In the genomic region with DNA sequence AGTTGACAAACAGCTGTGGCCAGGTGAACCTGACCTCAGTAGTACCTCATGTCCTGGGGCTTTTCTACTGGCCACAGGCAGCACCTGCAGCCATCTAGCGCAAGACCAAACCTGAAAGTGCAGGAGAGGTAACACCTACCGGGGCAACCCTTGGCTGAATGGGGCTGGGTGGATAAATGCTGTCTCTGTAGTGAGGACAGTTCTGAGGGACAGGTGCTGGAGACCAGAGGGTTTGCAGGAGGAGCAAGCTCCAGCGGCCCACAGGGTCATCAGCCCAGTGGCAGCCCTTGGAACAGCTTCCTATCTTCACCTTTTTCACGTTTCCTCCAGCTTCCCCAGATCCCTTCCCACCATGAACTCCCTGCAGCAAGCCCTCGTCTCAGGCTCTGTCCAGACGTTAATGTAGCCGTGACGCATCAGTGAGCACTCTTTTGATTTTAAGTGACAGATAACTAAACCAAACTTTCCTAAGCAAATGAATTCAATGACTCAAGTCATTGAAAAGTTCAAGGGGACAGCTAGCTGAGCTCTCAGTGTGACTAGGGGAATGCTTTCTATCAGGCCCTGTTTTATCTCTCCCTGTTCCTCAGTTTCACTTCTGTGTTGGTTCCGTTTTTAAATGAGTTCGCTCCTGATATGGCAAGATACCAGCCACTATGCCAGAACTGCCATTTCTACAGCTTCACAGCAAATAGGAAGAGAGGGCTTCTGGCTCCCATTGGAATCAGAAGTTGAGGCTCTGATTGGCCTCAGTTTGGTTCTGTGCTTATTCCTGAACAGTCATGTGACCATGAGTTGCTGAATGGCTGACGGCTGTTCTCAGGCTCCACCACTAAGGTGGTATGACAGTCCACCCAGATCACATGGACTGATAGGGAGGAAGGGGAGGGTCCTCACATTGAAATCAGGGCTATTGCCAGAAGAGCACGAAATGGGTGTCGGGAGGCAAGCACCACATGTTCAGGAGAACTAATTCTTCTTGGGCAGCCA, we compare ENCODE assay signal across 18 cellular contexts. TPM values are rescaled to one million over a fixed set of nuclear protein-coding genes. Genes with fewer than 3 reads are reported as not detected.
DNase-seq lines count a peak whose midpoint lies in the region; ATAC-seq and TF ChIP-seq lines count a peak whose summit lies in the region.
"Had no signal": no experiment of that assay in that cellular context is flagged by ENCODE, and none has a peak within 500 bp of the region (broad histone marks: within the 10 kb centered on the region; RNA-seq: fewer than 3 reads in every experiment).

No MANE protein-coding gene starts in this region.

- H3K4me1 ChIP-seq in RWPE2 (ENCODE audit: insufficient read depth, poor library complexity, severe bottlenecking) (peaks cover 25% of the 10 kb centered on the region), smooth muscle cell (ENCODE audit: low read depth) (no peaks in the 10 kb centered on the region)

- H3F3A ChIP-seq in smooth muscle cell (ENCODE audit: low read depth) = peaks cover 7% of the 10 kb centered on the region

- H2AFZ ChIP-seq in smooth muscle cell (ENCODE audit: low read depth) = no peak overlapping the region

- H3K27ac ChIP-seq in RWPE2 (ENCODE audit: poor library complexity, severe bottlenecking) = peak overlapping the region; percentile 9
- peak overlapping the region; percentile 7 for H3K27ac ChIP-seq in smooth muscle cell (ENCODE audit: low read depth)

- TF ChIP-seq CTCF in RWPE2 (IDR thresholded peaks at IDR 0.05; ENCODE audit: poor library complexity, severe bottlenecking) = no peak
- no peak for TF ChIP-seq CTCF in smooth muscle cell (IDR thresholded peaks at IDR 0.05; ENCODE audit: borderline replicate concordance, insufficient read depth, poor library complexity, severe bottlenecking)

- 66% methylated on average over 13 of the region's 13 CpGs for WGBS in smooth muscle cell (ENCODE audit: low lambda C conversion rate)

- no peaks in the 10 kb centered on the region for H4K20me1 ChIP-seq in smooth muscle cell (ENCODE audit: low read depth)

- H3K27me3 ChIP-seq in RWPE2 (ENCODE audit: insufficient read depth, poor library complexity, severe bottlenecking) (no peaks in the 10 kb centered on the region), smooth muscle cell (ENCODE audit: low read depth) (no peaks in the 10 kb centered on the region)

- no peak overlapping the region for H3K9ac ChIP-seq in smooth muscle cell (ENCODE audit: low read depth)

- DNase-seq in SIG-M5 treated with dmso at 0.1 percent for 504 hours (lab: John Stamatoyannopoulos, UW; ENCODE audit: unreplicated experiment) (peak; percentile 92), SIG-M5 (lab: John Stamatoyannopoulos, UW) (no peak), RWPE2 (ENCODE audit: low spot score) (no peak), smooth muscle cell (lab: John Stamatoyannopoulos, UW; ENCODE audit: unreplicated experiment) (no peak), NCI-H2196 treated with DMSO at 0.1 percent for 48 hours (lab: John Stamatoyannopoulos, UW; ENCODE audit: unreplicated experiment) (no peak), amniotic stem cell (lab: John Stamatoyannopoulos, UW) (no peak)
- DNase-seq: activated CD4-positive, alpha-beta T cell treated with anti-CD3 and anti-CD28 coated beads, Interleukin-2, amount 10 ng/mL, durations not matched to agents 24 days and 14 days; CD8-positive, alpha-beta T cell; cerebellar nuclear complex; glutamatergic neuron; NCI-H1092 treated with DMSO at 0.1 percent for 48 hours; NCI-H2227 treated with DMSO at 0.1 percent for 48 hours; stimulated activated naive CD4-positive, alpha-beta T cell treated with Interleukin-2 at 50 U/mL for 16 hours; T-helper 2 cell had no signal

- H3K79me2 ChIP-seq in smooth muscle cell (ENCODE audit: low read depth) = no peaks in the 10 kb centered on the region

- no peaks in the 10 kb centered on the region for H3K36me3 ChIP-seq in RWPE2 (ENCODE audit: low read depth)
- no peaks in the 10 kb centered on the region for H3K36me3 ChIP-seq in smooth muscle cell (ENCODE audit: low read depth)

- H3K4me2 ChIP-seq in smooth muscle cell = peak overlapping the region; percentile 33

- H3K4me3 ChIP-seq in RWPE2 (ENCODE audit: severe bottlenecking) = no peak overlapping the region
- no peak overlapping the region for H3K4me3 ChIP-seq in smooth muscle cell

- no peaks in the 10 kb centered on the region for H3K9me3 ChIP-seq in RWPE2 (ENCODE audit: severe bottlenecking)
- H3K9me3 ChIP-seq in smooth muscle cell (replicated peaks; ENCODE audit: low read depth) = no peaks in the 10 kb centered on the region

- ATAC-seq in HG03439 (IDR thresholded peaks at IDR 0.05; ENCODE audit: unreplicated experiment) = peak; percentile 46
- no peak for ATAC-seq in RWPE2 (ENCODE audit: low read depth)
- no peak for ATAC-seq in GM19397 (IDR thresholded peaks at IDR 0.05; ENCODE audit: unreplicated experiment)
- ATAC-seq: CD8-positive, alpha-beta T cell had no signal

RNA-seq across cellular contexts. Expression of gene PFDN4, which starts 12.1 kb away (rescaled TPM):
- total RNA-seq in smooth muscle cell = 198 and 240 TPM in 2 replicates
- polyA plus RNA-seq in smooth muscle cell = 47.6 and 60.3 TPM in 2 replicates

RNA-seq across cellular contexts. Expression of gene CYP24A1, which starts 22.0 kb away (rescaled TPM):
- 18.0 and 23.6 TPM in 2 replicates for total RNA-seq in smooth muscle cell
- 0.70 and 2.9 TPM in 2 replicates for polyA plus RNA-seq in smooth muscle cell
- total RNA-seq: activated CD4-positive, alpha-beta T cell treated with anti-CD3 and anti-CD28 coated beads, Interleukin-2, amount 10 ng/mL, durations not matched to agents 24 days and 14 days; CD8-positive, alpha-beta T cell; endothelial cell of umbilical vein; mesenteric fat pad had no signal
- polyA plus RNA-seq: endothelial cell of umbilical vein had no signal
